Comparison of ENCODE assay signal across 33 cellular contexts in the genomic region with DNA sequence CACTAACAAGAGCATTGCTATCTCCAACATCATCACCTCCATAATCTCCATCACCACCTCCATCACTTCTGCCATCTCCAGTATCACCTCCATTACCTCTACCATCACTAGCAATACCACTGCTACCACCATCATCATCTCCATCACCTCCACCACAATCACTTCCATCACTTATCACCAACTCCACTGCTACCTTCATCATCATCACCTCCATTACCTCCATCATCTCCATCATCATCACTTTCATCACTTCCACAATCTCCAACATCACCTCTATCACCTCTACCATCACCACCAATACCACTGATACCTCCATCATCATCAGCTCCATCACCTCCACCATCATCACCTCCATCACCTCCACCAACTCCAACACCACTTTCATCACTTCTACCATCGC.
"Had no signal": no experiment of that assay in that cellular context is flagged by ENCODE, and none has a peak within 500 bp of the region (broad histone marks: within the 10 kb centered on the region; RNA-seq: fewer than 3 reads in every experiment).

No MANE protein-coding gene starts in this region.

- H3K36me3 ChIP-seq: adrenal gland, ascending aorta, brain microvascular endothelial cell, breast epithelium, cardiac muscle cell had no signal

- H3K4me1 ChIP-seq: adrenal gland, ascending aorta, body of pancreas, breast epithelium had no signal

- H3K27me3 ChIP-seq: adrenal gland, ascending aorta, body of pancreas, brain microvascular endothelial cell, breast epithelium, cardiac muscle cell had no signal

- H3K9me3 ChIP-seq: adrenal gland, ascending aorta, body of pancreas, breast epithelium had no signal

- FAIRE-seq: astrocyte, bronchial epithelial cell had no signal

- ATAC-seq: activated naive CD4-positive, alpha-beta T cell treated with anti-CD3 and anti-CD28 coated beads, Interleukin-2, amount 50 U/mL, for 72 hours; activated naive CD8-positive, alpha-beta T cell treated with anti-CD3 and anti-CD28 coated beads, Interleukin-2, amount 50 U/mL, for 24 hours; activated T-cell treated with anti-CD3 and anti-CD28 coated beads, Interleukin-2, amount 50 U/mL, for 4 hours; activated T-cell treated with anti-CD3 and anti-CD28 coated beads, Interleukin-2, amount 50 U/mL, for 72 hours; activated T-helper 17 cell treated with anti-CD3 and anti-CD28 coated beads, Interleukin-2, amount 50 U/mL, for 72 hours; body of pancreas had no signal

- H3K27ac ChIP-seq: adrenal gland, ascending aorta, body of pancreas, brain microvascular endothelial cell, breast epithelium, cardiac muscle cell had no signal

- DNase-seq: activated effector memory CD4-positive, alpha-beta T cell treated with anti-CD3 and anti-CD28 coated beads, Interleukin-2, amount 50 U/mL, for 16 hours; activated effector memory CD4-positive, alpha-beta T cell treated with Interleukin-2 at 50 U/mL for 16 hours; activated gamma-delta T cell; activated gamma-delta T cell treated with Interleukin-2 at 50 U/mL for 16 hours; activated naive CD4-positive, alpha-beta T cell; activated naive CD4-positive, alpha-beta T cell treated with anti-CD3 and anti-CD28 coated beads for 36 hours; activated naive CD4-positive, alpha-beta T cell treated with anti-CD3 and anti-CD28 coated beads, Interleukin-2, amount 10 ng/mL, durations not matched to agents 7 days and 5 days; activated naive CD4-positive, alpha-beta T cell treated with anti-CD3 and anti-CD28 coated beads, Interleukin-2, amount 50 U/mL, for 16 hours; activated naive CD4-positive, alpha-beta T cell treated with Interleukin-2 at 50 U/mL for 16 hours; activated naive CD8-positive, alpha-beta T cell treated with anti-CD3 and anti-CD28 coated beads for 36 hours; activated naive CD8-positive, alpha-beta T cell treated with anti-CD3 and anti-CD28 coated beads, Interleukin-2, amount 10 ng/mL, durations not matched to agents 7 days and 5 days; activated naive CD8-positive, alpha-beta T cell treated with anti-CD3 and anti-CD28 coated beads, Interleukin-2, amount 50 U/mL, for 24 hours; activated T-cell treated with anti-CD3 and anti-CD28 coated beads, Interleukin-2, amount 50 U/mL, for 24 hours; activated T-cell treated with anti-CD3 and anti-CD28 coated beads, Interleukin-2, amount 50 U/mL, for 4 hours; activated T-cell treated with anti-CD3 and anti-CD28 coated beads, Interleukin-2, amount 50 U/mL, for 48 hours; activated T-cell treated with anti-CD3 and anti-CD28 coated beads, Interleukin-2, amount 50 U/mL, for 72 hours; adrenal gland; amniotic stem cell; amygdala; anterior cingulate cortex; aorta; body of pancreas; brain microvascular endothelial cell; caudate nucleus; central memory CD4-positive, alpha-beta T cell; cerebellar nuclear complex had no signal

- H3K4me3 ChIP-seq: adrenal gland, ascending aorta, body of pancreas, breast epithelium, cardiac muscle cell had no signal
